9 cellular contexts compared by ENCODE assay signal in the genomic region with DNA sequence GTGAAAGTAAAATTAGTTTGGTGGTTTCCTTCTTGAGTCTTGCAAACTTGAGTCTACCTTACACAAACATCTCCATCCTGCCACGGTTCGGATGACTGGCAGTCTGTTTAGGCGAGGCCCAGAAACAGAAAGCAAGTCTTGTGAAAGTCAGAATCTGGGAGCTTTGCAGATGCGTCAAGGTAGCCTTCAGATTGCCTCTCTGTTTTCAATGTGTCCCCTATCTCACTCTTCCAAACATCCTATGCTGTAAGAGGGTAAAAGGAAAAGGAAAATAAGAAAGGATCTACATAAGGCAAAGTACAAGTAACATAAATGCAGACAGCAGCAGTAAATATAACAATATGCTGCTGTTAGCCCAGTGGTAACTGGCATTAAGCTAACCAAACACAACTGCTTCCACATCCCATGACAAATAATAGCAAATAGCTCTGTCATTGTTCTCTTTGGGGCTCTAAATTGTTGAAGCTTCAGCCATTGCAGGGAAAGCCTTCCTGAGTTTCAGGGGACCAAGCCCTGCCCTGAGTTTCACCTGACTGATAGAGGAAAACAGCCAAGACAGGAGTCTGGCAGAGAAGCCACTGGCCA. TPM values are rescaled to one million over a fixed set of nuclear protein-coding genes. Genes with fewer than 3 reads are reported as not detected.
DNase-seq lines count a peak whose midpoint lies in the region; ATAC-seq and TF ChIP-seq lines count a peak whose summit lies in the region.
"Had no signal": no experiment of that assay in that cellular context is flagged by ENCODE, and none has a peak within 500 bp of the region (broad histone marks: within the 10 kb centered on the region; RNA-seq: fewer than 3 reads in every experiment).

No MANE protein-coding gene starts in this region.

- no peak overlapping the region for H3T11ph ChIP-seq in H9 (ENCODE audit: low read length)

- no peak overlapping the region for H3K9ac ChIP-seq in PC-3 (ENCODE audit: low read length)
- no peak overlapping the region for H3K9ac ChIP-seq in H9 (ENCODE audit: extremely low read depth, insufficient read length, low read length)

- peak overlapping the region; percentile 15 for H3K27ac ChIP-seq in PC-3 (ENCODE audit: low read length)
- no peak overlapping the region for H3K27ac ChIP-seq in H9 (ENCODE audit: insufficient read length, low read depth, low read length)

- H3F3A ChIP-seq in PC-3 (ENCODE audit: low read length, unreplicated experiment): no peaks in the 10 kb centered on the region

- peak overlapping the region; percentile 73 for H3K4me3 Mint-ChIP-seq in activated naive CD4-positive, alpha-beta T cell treated with anti-CD3 and anti-CD28 coated beads, Interleukin-2, amount 50 U/mL, for 24 hours
- peak overlapping the region; percentile 76 for H3K4me3 Mint-ChIP-seq in memory B cell
- H3K4me3 Mint-ChIP-seq in H9: no peak overlapping the region

- H2BK120ac ChIP-seq in H9 (ENCODE audit: low read depth, low read length, poor library complexity, severe bottlenecking): no peak overlapping the region

- H3K9me3 Mint-ChIP-seq in activated naive CD4-positive, alpha-beta T cell treated with anti-CD3 and anti-CD28 coated beads, Interleukin-2, amount 50 U/mL, for 24 hours: peaks cover 4% of the 10 kb centered on the region
- H3K9me3 Mint-ChIP-seq in memory B cell (no peaks in the 10 kb centered on the region), H9 (no peaks in the 10 kb centered on the region)

- no peak overlapping the region for H3K14ac ChIP-seq in H9 (ENCODE audit: insufficient read depth, low read length)

- no peak overlapping the region for H3K4ac ChIP-seq in H9 (ENCODE audit: low read depth, low read length)

- peak; percentile 67 for DNase-seq in Daoy (ENCODE audit: low read depth)
- peak; percentile 69 for DNase-seq in PC-3
- DNase-seq in memory B cell (ENCODE audit: low spot score in 2 of 2): peak; percentile 45 to 69
- peak; percentile 64 for DNase-seq in stimulated activated naive CD4-positive, alpha-beta T cell treated with Interleukin-2 at 50 U/mL for 16 hours (lab: John Stamatoyannopoulos, UW)
- DNase-seq in NCI-H1092 (lab: John Stamatoyannopoulos, UW): no peak
- no peak for DNase-seq in H9

- peak overlapping the region; percentile 2; the same call in 1 of the 2 replicates for H3K4me3 ChIP-seq in PC-3 (ENCODE audit: low read length)

- H3K79me2 ChIP-seq in PC-3 (ENCODE audit: low read length): no peaks in the 10 kb centered on the region
- H3K79me2 ChIP-seq in H9 (ENCODE audit: insufficient read depth, low read length): no peaks in the 10 kb centered on the region

- ATAC-seq in GM21723 (IDR thresholded peaks at IDR 0.05; ENCODE audit: unreplicated experiment): peak; percentile 70
- peak; percentile 78 for ATAC-seq in PC-3
- peak; percentile 71 for ATAC-seq in memory B cell (ENCODE audit: low read depth)

- H3K56ac ChIP-seq in H9 (ENCODE audit: insufficient read length, low read depth, low read length): no peak overlapping the region

- H3K27me3 ChIP-seq in PC-3 (ENCODE audit: low read length): no peaks in the 10 kb centered on the region
- no peaks in the 10 kb centered on the region for H3K27me3 ChIP-seq in H9 (ENCODE audit: insufficient read depth, low read length)

- peaks cover 75% of the 10 kb centered on the region for H3K4me1 Mint-ChIP-seq in activated naive CD4-positive, alpha-beta T cell treated with anti-CD3 and anti-CD28 coated beads, Interleukin-2, amount 50 U/mL, for 24 hours
- H3K4me1 Mint-ChIP-seq in memory B cell (peaks cover 56% of the 10 kb centered on the region), H9 (peaks cover 38 to 45% of the 10 kb centered on the region in 2 experiments)

- H4K20me1 ChIP-seq in PC-3 (ENCODE audit: low read length) (no peaks in the 10 kb centered on the region), H9 (ENCODE audit: control insufficient read depth, insufficient read depth, insufficient read length) (no peaks in the 10 kb centered on the region)

- H3K23ac ChIP-seq in H9 (ENCODE audit: insufficient read length, low read depth, low read length): no peak overlapping the region

- intact Hi-C loops in PC-3 (cut with micrococcal nuclease): loop anchor here (1.0 to 10.0 kb wide), 2 partner anchors 34 to 749 kb away; no protein-coding TSS in a partner anchor

- no peaks in the 10 kb centered on the region for H3K23me2 ChIP-seq in H9 (ENCODE audit: insufficient read length, low read depth, low read length, poor library complexity, severe bottlenecking)

- CTCF ChIA-PET in PC-3 (lab: Charles Lee): interaction anchor here (0.7 to 0.9 kb wide), 3 partner anchors 36 to 678 kb away, joined by 3 to 5 read pairs (median 4); no protein-coding TSS in a partner anchor

- H3K4me2 ChIP-seq in PC-3 (ENCODE audit: low read length): peak overlapping the region; percentile 43
- no peak overlapping the region for H3K4me2 ChIP-seq in H9 (ENCODE audit: insufficient read depth, insufficient read length, low read length)

- no peaks in the 10 kb centered on the region for H3K36me3 ChIP-seq in PC-3 (ENCODE audit: low read depth, low read length)

- WGBS in H9 (ENCODE audit: extremely low coverage, insufficient read length, low lambda C conversion rate): no CpG with 5 or more reads among the region's 4 CpGs

- no peak overlapping the region for H4K91ac ChIP-seq in H9 (ENCODE audit: insufficient read length, low read depth, low read length)

- H3K79me1 ChIP-seq in H9 (ENCODE audit: insufficient read depth, low read depth, low read length, poor library complexity, severe bottlenecking): no peaks in the 10 kb centered on the region

- no peak overlapping the region for H2AK5ac ChIP-seq in H9 (ENCODE audit: insufficient read length, low read length)

- H4K5ac ChIP-seq in H9 (ENCODE audit: insufficient read length, low read depth, low read length): no peak overlapping the region

- H2BK20ac ChIP-seq in H9 (ENCODE audit: low read depth, low read length, poor library complexity, severe bottlenecking): no peak overlapping the region

- no peak overlapping the region for H4K8ac ChIP-seq in H9 (replicated peaks; ENCODE audit: insufficient read length, low read depth, low read length)

- no peaks in the 10 kb centered on the region for H3K27me3 Mint-ChIP-seq in activated naive CD4-positive, alpha-beta T cell treated with anti-CD3 and anti-CD28 coated beads, Interleukin-2, amount 50 U/mL, for 24 hours
- H3K27me3 Mint-ChIP-seq in memory B cell: no peaks in the 10 kb centered on the region
- H3K27me3 Mint-ChIP-seq in H9 (ENCODE audit: low read depth): no peaks in the 10 kb centered on the region

- H2AFZ ChIP-seq in PC-3 (ENCODE audit: low read length): peak overlapping the region; percentile 50
- no peak overlapping the region for H2AFZ ChIP-seq in H9 (ENCODE audit: low read length)

- POLR2A ChIA-PET in PC-3 (lab: Charles Lee; ENCODE audit: unreplicated experiment): interaction anchor here (0.6 to 1.1 kb wide), 3 partner anchors 34 to 915 kb away, joined by 3 to 17 read pairs (median 3); no protein-coding TSS in a partner anchor

- peaks cover 4% of the 10 kb centered on the region for H3K36me3 Mint-ChIP-seq in activated naive CD4-positive, alpha-beta T cell treated with anti-CD3 and anti-CD28 coated beads, Interleukin-2, amount 50 U/mL, for 24 hours
- H3K36me3 Mint-ChIP-seq in memory B cell: no peaks in the 10 kb centered on the region
- no peaks in the 10 kb centered on the region for H3K36me3 Mint-ChIP-seq in H9 (ENCODE audit: insufficient read depth in 1 of 3, low read depth in 3 of 3)

- H3K9me2 ChIP-seq in PC-3 (replicated peaks; ENCODE audit: low read length): no peaks in the 10 kb centered on the region

- no peak overlapping the region for H2BK12ac ChIP-seq in H9 (ENCODE audit: insufficient read length, low read depth, low read length)

- peaks cover 36% of the 10 kb centered on the region for H3K4me1 ChIP-seq in PC-3 (ENCODE audit: insufficient read depth, low read length)
- H3K4me1 ChIP-seq in H9 (ENCODE audit: insufficient read depth, low read length): peaks cover 4% of the 10 kb centered on the region; the same call in 1 of the 2 replicates

- TF ChIP-seq CTCF in PC-3 (conservative IDR thresholded peaks at IDR 0.05; ENCODE audit: low read depth, low read length) (no peak), H9 (conservative IDR thresholded peaks at IDR 0.05) (no peak)

- H3K18ac ChIP-seq in H9 (ENCODE audit: insufficient read length, low read depth, low read length): no peak overlapping the region

- H3K9me3 ChIP-seq in PC-3 (ENCODE audit: low read length) (no peaks in the 10 kb centered on the region), H9 (ENCODE audit: control insufficient read depth, low read depth, low read length) (no peaks in the 10 kb centered on the region)

- H2BK5ac ChIP-seq in H9 (ENCODE audit: insufficient read length, low read length): no peak overlapping the region

- no peak overlapping the region for H2BK15ac ChIP-seq in H9 (ENCODE audit: low read depth, low read length)

- H3K27ac Mint-ChIP-seq in activated naive CD4-positive, alpha-beta T cell treated with anti-CD3 and anti-CD28 coated beads, Interleukin-2, amount 50 U/mL, for 24 hours: peak overlapping the region; percentile 97
- H3K27ac Mint-ChIP-seq in memory B cell (peak overlapping the region; percentile 99), H9 (peak overlapping the region in 1 of 3 experiments; percentile 37; a peak in 1 of 7 replicates)

- BruUV-seq in PC-3 (replicated peaks; lab: Mats Ljungman, UMichigan): no TSS peak

RNA-seq across cellular contexts. Expression of gene C1orf105, which starts 26.2 kb away (rescaled TPM):
- total RNA-seq in Daoy (2014; rRNA removed; shearing (Covaris generic)): not detected in 2 replicates
- total RNA-seq in PC-3 (2014; rRNA removed) (not detected in 2 replicates), H9 (2021) (not detected in 2 replicates)
- total RNA-seq: mononuclear cell had no signal

RNA-seq across cellular contexts. Expression of gene PIGC, which starts 49.6 kb away (rescaled TPM):
- 23.4 and 25.3 TPM in 2 replicates for total RNA-seq in Daoy (2014; rRNA removed; shearing (Covaris generic))
- total RNA-seq in PC-3 (2014; rRNA removed): 57.5 and 70.5 TPM in 2 replicates
- total RNA-seq in H9 (2021): 17.5 and 18.8 TPM in 2 replicates

Comparison
In these comparisons a context has a peak if more than half of its experiments do, and no peak if none do; other contexts are left out.
1. DNase-seq: peak in Daoy (single experiment), PC-3 (single experiment), memory B cell (2 of 2) and stimulated activated naive CD4-positive, alpha-beta T cell treated with Interleukin-2 at 50 U/mL for 16 hours (single experiment); none in NCI-H1092 (single experiment) and H9 (single experiment).
2. H3K4me3 Mint-ChIP-seq: peak in activated naive CD4-positive, alpha-beta T cell treated with anti-CD3 and anti-CD28 coated beads, Interleukin-2, amount 50 U/mL, for 24 hours (single experiment) and memory B cell (single experiment); none in H9 (0 of 2).
3. Peak in every context shown above with its lines, with median percentiles within 50 percentile points of each other: ATAC-seq.